ENCODE assay signal across 8 cellular contexts in the genomic region with DNA sequence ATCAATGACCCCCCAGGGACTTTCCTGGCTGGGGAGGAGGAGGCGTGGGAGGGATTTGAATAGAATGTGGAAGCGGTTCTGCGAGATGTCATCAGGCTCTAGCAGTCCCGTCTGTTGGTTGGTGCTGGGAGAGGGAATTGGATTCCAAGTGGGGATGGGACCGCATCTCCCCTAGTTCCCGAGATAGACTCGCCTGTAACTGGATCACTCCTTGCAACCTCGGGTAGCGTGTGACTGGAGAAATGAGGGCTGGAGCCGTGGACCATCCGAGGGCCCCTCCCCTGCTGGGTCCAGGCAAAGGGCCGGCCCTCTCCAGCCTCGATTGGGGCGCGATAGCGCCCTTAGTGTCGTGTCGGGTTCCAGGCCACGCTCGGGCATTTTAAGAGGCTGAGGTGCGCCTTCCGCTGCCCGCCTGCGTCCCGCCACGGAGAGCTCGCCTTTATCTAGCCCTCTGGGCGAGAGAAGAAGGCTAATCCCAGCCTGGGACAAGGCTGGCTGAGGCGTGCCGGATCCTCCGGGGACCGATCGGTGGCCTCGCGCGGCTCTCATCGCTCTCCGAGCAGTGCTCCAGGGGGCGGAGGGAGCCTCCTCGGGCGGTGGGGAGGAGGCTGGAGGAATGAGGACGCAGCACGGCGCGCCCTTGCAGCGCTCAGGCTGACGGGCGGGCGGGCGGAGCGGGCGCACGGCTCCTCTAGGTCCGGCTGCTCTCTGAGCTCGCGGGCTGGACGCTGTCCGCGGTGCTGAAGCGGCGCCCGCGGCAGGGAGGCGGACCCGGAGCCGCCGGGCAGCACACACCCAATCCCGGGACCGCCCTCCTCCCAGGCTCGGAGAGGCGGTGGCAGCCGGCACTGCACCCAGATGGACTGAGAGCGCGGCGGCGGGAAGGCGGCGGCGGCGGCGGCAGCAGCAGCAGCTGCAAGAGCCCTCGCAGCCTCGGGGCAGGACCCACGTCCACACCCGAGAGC.
DNase-seq lines count a peak whose midpoint lies in the region; ATAC-seq and TF ChIP-seq lines count a peak whose summit lies in the region.

No MANE protein-coding gene starts in this region.

- H3K4me2 ChIP-seq in mesendoderm (ENCODE audit: low read length), result peak overlapping the region; percentile 67

- H3K56ac ChIP-seq in mesendoderm (ENCODE audit: low read length), result no peak overlapping the region

- H3K27ac ChIP-seq in CD4-positive, alpha-beta memory T cell (ENCODE audit: low read depth, low read length), result no peak overlapping the region
- H3K27ac ChIP-seq in mesendoderm (ENCODE audit: low read depth, low read length), result no peak overlapping the region

- H3K9ac ChIP-seq in mesendoderm (ENCODE audit: low read length), result no peak overlapping the region

- no peaks in the 10 kb centered on the region for H3K79me2 ChIP-seq in mesendoderm (ENCODE audit: control insufficient read depth, insufficient read depth, low read length)

- H3K27me3 ChIP-seq in CD4-positive, alpha-beta memory T cell (ENCODE audit: insufficient read depth, low read length), result peaks cover 11% of the 10 kb centered on the region
- H3K27me3 ChIP-seq in mesendoderm (ENCODE audit: insufficient read depth, low read length, poor library complexity), result peaks cover 2% of the 10 kb centered on the region

- H3K4me1 Mint-ChIP-seq in CD4-positive, alpha-beta memory T cell, result peaks cover 0 to 10% (median under 1%) of the 10 kb centered on the region in 4 donors

- peak; percentile 58 to 71 (median 65) for DNase-seq in CD4-positive, alpha-beta memory T cell
- DNase-seq in OCI-M1 (lab: John Stamatoyannopoulos, UW) (peak; percentile 92), activated T-cell treated with anti-CD3 and anti-CD28 coated beads for 48 hours (ENCODE audit: low read depth) (peak; percentile 81), epithelial cell of esophagus (ENCODE audit: low read depth) (peak; percentile 94), mesendoderm (peak; percentile 96)
- peak; percentile 4 for DNase-seq in stimulated activated CD8-positive, alpha-beta memory T cell treated with anti-CD3 and anti-CD28 coated beads, Interleukin-15, amount 100 ng/mL, for 1 hour (ENCODE audit: low read depth)

- H3K4me3 Mint-ChIP-seq in CD4-positive, alpha-beta memory T cell, result peak overlapping the region in 1 of 8 donors; percentile 26

- no peak overlapping the region for H2BK5ac ChIP-seq in mesendoderm (ENCODE audit: low read length)

- no peak overlapping the region for H4K8ac ChIP-seq in mesendoderm (ENCODE audit: low read depth, low read length)

- TF ChIP-seq CTCF in epithelial cell of esophagus (IDR thresholded peaks at IDR 0.05; ENCODE audit: insufficient read depth, low read depth, low read length, missing control alignments), result peak; percentile 24

- no peak overlapping the region for H2BK15ac ChIP-seq in mesendoderm (replicated peaks; ENCODE audit: low read depth)

- no peak overlapping the region for H3K18ac ChIP-seq in mesendoderm (ENCODE audit: low read length)

- no CpG with 5 or more reads among the region's 85 CpGs for WGBS in mesendoderm (ENCODE audit: extremely low coverage, insufficient coverage, low lambda C conversion rate)

- no peak overlapping the region for H3K4me3 ChIP-seq in CD4-positive, alpha-beta memory T cell (ENCODE audit: low read length in 2 of 2)
- H3K4me3 ChIP-seq in epithelial cell of esophagus (ENCODE audit: low read length) (peak overlapping the region; percentile 23), mesendoderm (ENCODE audit: low read length) (no peak overlapping the region)

- intact Hi-C loops in CD4-positive, alpha-beta memory T cell (cut with micrococcal nuclease), result no loop called here

- no peaks in the 10 kb centered on the region for H3K36me3 Mint-ChIP-seq in CD4-positive, alpha-beta memory T cell

- H3K4me1 ChIP-seq in CD4-positive, alpha-beta memory T cell (ENCODE audit: insufficient read depth, low read length), result peaks cover 7% of the 10 kb centered on the region
- no peaks in the 10 kb centered on the region for H3K4me1 ChIP-seq in mesendoderm (ENCODE audit: control insufficient read depth, low read depth, low read length)

- peaks cover 39 to 45% of the 10 kb centered on the region in 2 donors for H3K27me3 Mint-ChIP-seq in CD4-positive, alpha-beta memory T cell

- no peaks in the 10 kb centered on the region for H3K36me3 ChIP-seq in CD4-positive, alpha-beta memory T cell (ENCODE audit: insufficient read depth, low read length)
- no peaks in the 10 kb centered on the region for H3K36me3 ChIP-seq in mesendoderm (ENCODE audit: control insufficient read depth, insufficient read depth, low read length)

- H3K9me3 Mint-ChIP-seq in CD4-positive, alpha-beta memory T cell, result peaks cover 0 to 8% (median 0%) of the 10 kb centered on the region in 8 donors

- H3K79me1 ChIP-seq in mesendoderm (ENCODE audit: low read length), result no peaks in the 10 kb centered on the region

- no peak overlapping the region for H3K23ac ChIP-seq in mesendoderm (ENCODE audit: low read length)

- H3K4ac ChIP-seq in mesendoderm (ENCODE audit: low read depth, low read length), result no peak overlapping the region

- H2BK120ac ChIP-seq in mesendoderm (ENCODE audit: low read depth, low read length), result no peak overlapping the region

- CTCF ChIA-PET in CD4-positive, alpha-beta memory T cell (lab: Charles Lee; ENCODE audit: partially characterized antibody), result no interaction called here

- POLR2A ChIA-PET in CD4-positive, alpha-beta memory T cell (lab: Charles Lee; ENCODE audit: partially characterized antibody), result no interaction called here

- ATAC-seq in HG02759 (IDR thresholded peaks at IDR 0.05; ENCODE audit: unreplicated experiment) (peak; percentile 72), HG02571 (IDR thresholded peaks at IDR 0.05; ENCODE audit: unreplicated experiment) (no peak)

- no peaks in the 10 kb centered on the region for H3K9me3 ChIP-seq in CD4-positive, alpha-beta memory T cell (ENCODE audit: control insufficient read depth in 1 of 2, low read length in 2 of 2)

- no peak overlapping the region for H3K27ac Mint-ChIP-seq in CD4-positive, alpha-beta memory T cell

- H4K5ac ChIP-seq in mesendoderm (ENCODE audit: low read length), result no peak overlapping the region

- H2AK5ac ChIP-seq in mesendoderm (ENCODE audit: low read length), result no peak overlapping the region

Comparison
In these comparisons a context has a peak if more than half of its experiments do, and no peak if none do; other contexts are left out.
1. DNase-seq: peak in every context shown above with its lines; median percentile 96 in mesendoderm; 94 in epithelial cell of esophagus; 92 in OCI-M1; 81 in activated T-cell treated with anti-CD3 and anti-CD28 coated beads for 48 hours; 65 in CD4-positive, alpha-beta memory T cell; 4 in stimulated activated CD8-positive, alpha-beta memory T cell treated with anti-CD3 and anti-CD28 coated beads, Interleukin-15, amount 100 ng/mL, for 1 hour.